9 cellular contexts compared by ENCODE assay signal in the genomic region with DNA sequence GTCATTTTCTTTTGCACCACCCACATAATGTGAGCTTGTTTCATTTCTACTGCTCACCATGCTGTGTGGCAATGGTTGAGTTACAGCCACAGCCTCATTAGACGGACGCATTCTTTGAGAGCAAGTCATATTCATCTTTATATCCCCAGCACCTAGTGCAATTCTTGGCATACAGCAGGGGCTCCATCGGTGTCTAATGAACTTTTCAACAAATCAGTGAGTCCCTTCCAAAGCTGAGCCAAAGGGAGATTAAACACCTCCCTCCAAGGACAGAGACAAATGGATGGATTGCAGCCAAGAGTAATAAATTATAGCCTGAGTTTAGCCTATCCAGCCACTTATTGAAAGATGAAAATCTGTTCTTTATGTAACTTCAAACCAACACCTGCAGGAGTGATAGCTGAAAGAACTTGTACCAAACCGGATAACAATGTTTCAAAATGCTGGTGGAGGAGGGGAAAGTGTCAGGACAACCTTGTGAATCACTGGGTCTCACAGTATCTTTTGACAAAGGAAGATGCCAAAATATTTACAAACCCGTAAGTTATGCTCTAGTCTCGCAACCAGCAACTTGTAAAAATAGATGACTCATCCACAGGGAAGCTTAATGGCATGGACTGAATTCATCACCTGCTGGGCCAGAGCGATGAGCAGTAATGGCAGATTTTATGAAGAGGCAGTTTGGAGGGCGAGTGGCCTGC.
DNase-seq lines count a peak whose midpoint lies in the region; ATAC-seq and TF ChIP-seq lines count a peak whose summit lies in the region.
"Had no signal": no experiment of that assay in that cellular context is flagged by ENCODE, and none has a peak within 500 bp of the region (broad histone marks: within the 10 kb centered on the region; RNA-seq: fewer than 3 reads in every experiment).

No MANE protein-coding gene starts in this region.

- H3K27ac Mint-ChIP-seq in natural killer cell treated with Interleukin-12 subunit alpha and Interleukin-12 subunit beta and Interleukin-15 and Interleukin-18, amount 100 ng/mL, for 72 hours = no peak overlapping the region
- no peak overlapping the region for H3K27ac Mint-ChIP-seq in H9

- no peak overlapping the region for H3K56ac ChIP-seq in H9 (ENCODE audit: insufficient read length, low read depth, low read length)

- peaks cover 17% of the 10 kb centered on the region for H3K4me1 ChIP-seq in adipocyte (ENCODE audit: control insufficient read depth, insufficient read depth, low read length)
- H3K4me1 ChIP-seq in mesenchymal stem cell (ENCODE audit: control insufficient read depth, insufficient read depth, low read depth, low read length) = peaks cover 13% of the 10 kb centered on the region
- peaks cover 4% of the 10 kb centered on the region; the same call in 1 of the 2 replicates for H3K4me1 ChIP-seq in H9 (ENCODE audit: insufficient read depth, low read length)

- H3T11ph ChIP-seq in H9 (ENCODE audit: low read length) = no peak overlapping the region

- no peak overlapping the region for H2BK15ac ChIP-seq in mesenchymal stem cell (ENCODE audit: low read depth, poor library complexity, severe bottlenecking)
- no peak overlapping the region for H2BK15ac ChIP-seq in H9 (ENCODE audit: low read depth, low read length)

- H4K8ac ChIP-seq in mesenchymal stem cell (ENCODE audit: low read length) (no peak overlapping the region), H9 (replicated peaks; ENCODE audit: insufficient read length, low read depth, low read length) (no peak overlapping the region)

- no peak overlapping the region for H3K4me3 ChIP-seq in adipocyte (ENCODE audit: low read length)
- H3K4me3 ChIP-seq in mesenchymal stem cell (ENCODE audit: insufficient read depth in 1 of 2, low read depth in 1 of 2, low read length in 2 of 2) = peak overlapping the region in 1 of 2 experiments; percentile 21

- no peak overlapping the region for H2BK20ac ChIP-seq in H9 (ENCODE audit: low read depth, low read length, poor library complexity, severe bottlenecking)

- peak overlapping the region; percentile 63 for H3K27ac ChIP-seq in mesenchymal stem cell (ENCODE audit: low read length, poor library complexity, severe bottlenecking)
- H3K27ac ChIP-seq in H9 (ENCODE audit: insufficient read length, low read depth, low read length) = no peak overlapping the region

- H2AFZ ChIP-seq in mesenchymal stem cell (ENCODE audit: low read depth, low read length) (no peak overlapping the region), H9 (ENCODE audit: low read length) (no peak overlapping the region)

- DNase-seq in Caki2 (ENCODE audit: low read depth) = peak; percentile 87
- DNase-seq in NCI-H146 treated with DMSO at 0.1 percent for 48 hours (lab: John Stamatoyannopoulos, UW; ENCODE audit: unreplicated experiment) = peak; percentile 86
- peak; percentile 71 for DNase-seq in adipocyte (ENCODE audit: low read depth)
- peak; percentile 80 for DNase-seq in mesenchymal stem cell
- DNase-seq in stimulated activated CD4-positive, alpha-beta T cell treated with anti-CD3 and anti-CD28 coated beads, Interleukin-4, amount 100 ng/mL, for 1 hour = no peak
- no peak for DNase-seq in natural killer cell treated with Interleukin-12 subunit alpha and Interleukin-12 subunit beta and Interleukin-15 and Interleukin-18, amount 100 ng/mL, for 72 hours (ENCODE audit: low spot score)
- DNase-seq in H9 = no peak
- DNase-seq: activated T-cell treated with anti-CD3 and anti-CD28 coated beads for 4 hours had no signal

- no peaks in the 10 kb centered on the region for H3K36me3 Mint-ChIP-seq in natural killer cell treated with Interleukin-12 subunit alpha and Interleukin-12 subunit beta and Interleukin-15 and Interleukin-18, amount 100 ng/mL, for 72 hours
- no peaks in the 10 kb centered on the region for H3K36me3 Mint-ChIP-seq in H9 (ENCODE audit: insufficient read depth in 1 of 3, low read depth in 3 of 3)

- H3K4ac ChIP-seq in mesenchymal stem cell (ENCODE audit: low read depth in 1 of 2, low read length in 2 of 2) (no peak overlapping the region), H9 (ENCODE audit: low read depth, low read length) (no peak overlapping the region)

- H3K4me1 Mint-ChIP-seq in natural killer cell treated with Interleukin-12 subunit alpha and Interleukin-12 subunit beta and Interleukin-15 and Interleukin-18, amount 100 ng/mL, for 72 hours (ENCODE audit: low read depth in 2 of 2) = no peaks in the 10 kb centered on the region
- peaks cover 4 to 7% of the 10 kb centered on the region in 2 experiments; a peak in 3 of 4 replicates for H3K4me1 Mint-ChIP-seq in H9

- H3K18ac ChIP-seq in mesenchymal stem cell (ENCODE audit: low read depth in 1 of 2, low read length in 2 of 2) = no peak overlapping the region
- H3K18ac ChIP-seq in H9 (ENCODE audit: insufficient read length, low read depth, low read length) = no peak overlapping the region

- no peak overlapping the region for H3K9ac ChIP-seq in adipocyte (ENCODE audit: low read length)
- H3K9ac ChIP-seq in mesenchymal stem cell (ENCODE audit: low read length) = no peak overlapping the region
- no peak overlapping the region for H3K9ac ChIP-seq in H9 (ENCODE audit: extremely low read depth, insufficient read length, low read length)

- H3K4me2 ChIP-seq in mesenchymal stem cell (ENCODE audit: low read length, poor library complexity, severe bottlenecking) (no peak overlapping the region), H9 (ENCODE audit: insufficient read depth, insufficient read length, low read length) (no peak overlapping the region)

- no peak overlapping the region for H2BK5ac ChIP-seq in mesenchymal stem cell (ENCODE audit: low read depth, low read length, poor library complexity, severe bottlenecking)
- H2BK5ac ChIP-seq in H9 (ENCODE audit: insufficient read length, low read length) = no peak overlapping the region

- H3K27me3 Mint-ChIP-seq in natural killer cell treated with Interleukin-12 subunit alpha and Interleukin-12 subunit beta and Interleukin-15 and Interleukin-18, amount 100 ng/mL, for 72 hours = peaks cover 11 to 21% of the 10 kb centered on the region in 2 donors
- H3K27me3 Mint-ChIP-seq in H9 (ENCODE audit: low read depth) = no peaks in the 10 kb centered on the region; the same call in none of the 2 replicates

- H4K91ac ChIP-seq in mesenchymal stem cell (ENCODE audit: low read length) (no peak overlapping the region), H9 (ENCODE audit: insufficient read length, low read depth, low read length) (no peak overlapping the region)

- H3K4me3 Mint-ChIP-seq in natural killer cell treated with Interleukin-12 subunit alpha and Interleukin-12 subunit beta and Interleukin-15 and Interleukin-18, amount 100 ng/mL, for 72 hours = no peak overlapping the region
- H3K4me3 Mint-ChIP-seq in H9 = no peak overlapping the region

- no peak for TF ChIP-seq CTCF in H9 (conservative IDR thresholded peaks at IDR 0.05)

- ATAC-seq in GM19023 (IDR thresholded peaks at IDR 0.05; ENCODE audit: unreplicated experiment) = no peak
- ATAC-seq in natural killer cell treated with Interleukin-12 subunit alpha and Interleukin-12 subunit beta and Interleukin-15 and Interleukin-18, amount 100 ng/mL, for 72 hours = no peak

- in situ Hi-C loops in Caki2 (cut with HindIII; ENCODE audit: low pct_unique_long_range_greater_than_20kb, low sequenced_read_pairs) = no loop called here

- H3K9me3 ChIP-seq in adipocyte (ENCODE audit: control insufficient read depth, low read length) (no peaks in the 10 kb centered on the region), mesenchymal stem cell (ENCODE audit: control insufficient read depth, low read length) (no peaks in the 10 kb centered on the region), H9 (ENCODE audit: control insufficient read depth, low read depth, low read length) (no peaks in the 10 kb centered on the region)

- no peak overlapping the region for H3K14ac ChIP-seq in mesenchymal stem cell (ENCODE audit: low read length in 2 of 2)
- H3K14ac ChIP-seq in H9 (ENCODE audit: insufficient read depth, low read length) = no peak overlapping the region

- no peak overlapping the region for H2BK120ac ChIP-seq in mesenchymal stem cell (ENCODE audit: low read depth, low read length)
- no peak overlapping the region for H2BK120ac ChIP-seq in H9 (ENCODE audit: low read depth, low read length, poor library complexity, severe bottlenecking)

- no peaks in the 10 kb centered on the region for H4K20me1 ChIP-seq in H9 (ENCODE audit: control insufficient read depth, insufficient read depth, insufficient read length)

- 8% methylated on average over 7 of the region's 8 CpGs for WGBS in mesenchymal stem cell
- no CpG with 5 or more reads among the region's 8 CpGs for WGBS in H9 (ENCODE audit: extremely low coverage, insufficient read length, low lambda C conversion rate)

- H2AK5ac ChIP-seq in mesenchymal stem cell (ENCODE audit: low read length, severe bottlenecking) = no peak overlapping the region
- H2AK5ac ChIP-seq in H9 (ENCODE audit: insufficient read length, low read length) = no peak overlapping the region

- no peak overlapping the region for H2BK12ac ChIP-seq in mesenchymal stem cell (ENCODE audit: low read length in 2 of 2)
- no peak overlapping the region for H2BK12ac ChIP-seq in H9 (ENCODE audit: insufficient read length, low read depth, low read length)

- no peaks in the 10 kb centered on the region for H3K23me2 ChIP-seq in H9 (ENCODE audit: insufficient read length, low read depth, low read length, poor library complexity, severe bottlenecking)

- H3K36me3 ChIP-seq in adipocyte (ENCODE audit: control insufficient read depth, insufficient read depth, low read length, severe bottlenecking) (no peaks in the 10 kb centered on the region), mesenchymal stem cell (ENCODE audit: control insufficient read depth in 1 of 2, insufficient read depth in 2 of 2, low read depth in 1 of 2, low read length in 2 of 2) (no peaks in the 10 kb centered on the region)

- H3K79me2 ChIP-seq in H9 (ENCODE audit: insufficient read depth, low read length) = no peaks in the 10 kb centered on the region

- H3K23ac ChIP-seq in mesenchymal stem cell (ENCODE audit: low read length in 2 of 2) = no peak overlapping the region
- H3K23ac ChIP-seq in H9 (ENCODE audit: insufficient read length, low read depth, low read length) = no peak overlapping the region

- H3K9me3 Mint-ChIP-seq in natural killer cell treated with Interleukin-12 subunit alpha and Interleukin-12 subunit beta and Interleukin-15 and Interleukin-18, amount 100 ng/mL, for 72 hours = no peaks in the 10 kb centered on the region
- no peaks in the 10 kb centered on the region for H3K9me3 Mint-ChIP-seq in H9

- no peaks in the 10 kb centered on the region for H3K79me1 ChIP-seq in mesenchymal stem cell (replicated peaks; ENCODE audit: low read length, poor library complexity, severe bottlenecking)
- no peaks in the 10 kb centered on the region for H3K79me1 ChIP-seq in H9 (ENCODE audit: insufficient read depth, low read depth, low read length, poor library complexity, severe bottlenecking)

- peaks cover 6% of the 10 kb centered on the region for H3K27me3 ChIP-seq in adipocyte (replicated peaks; ENCODE audit: control insufficient read depth, insufficient read depth, low read length)
- H3K27me3 ChIP-seq in mesenchymal stem cell (ENCODE audit: control insufficient read depth in 1 of 2, insufficient read depth in 1 of 2, low read length in 2 of 2) = peaks cover 0 to 5% of the 10 kb centered on the region in 2 experiments
- no peaks in the 10 kb centered on the region for H3K27me3 ChIP-seq in H9 (ENCODE audit: insufficient read depth, low read length)

- H4K5ac ChIP-seq in H9 (ENCODE audit: insufficient read length, low read depth, low read length) = no peak overlapping the region

Comparison
In these comparisons a context has a peak if more than half of its experiments do, and no peak if none do; other contexts are left out.
1. DNase-seq: peak in Caki2 (single experiment), NCI-H146 treated with DMSO at 0.1 percent for 48 hours (single experiment), adipocyte (single experiment) and mesenchymal stem cell (single experiment); none in stimulated activated CD4-positive, alpha-beta T cell treated with anti-CD3 and anti-CD28 coated beads, Interleukin-4, amount 100 ng/mL, for 1 hour (single experiment), natural killer cell treated with Interleukin-12 subunit alpha and Interleukin-12 subunit beta and Interleukin-15 and Interleukin-18, amount 100 ng/mL, for 72 hours (single experiment) and H9 (single experiment).